ENCODE assay signal across 9 cellular contexts in genomic region chr1:232599178-232600041, GRCh38. TPM values are rescaled to one million over a fixed set of nuclear protein-coding genes. Genes with fewer than 3 reads are reported as not detected.
DNase-seq lines count a peak whose midpoint lies in the region; ATAC-seq and TF ChIP-seq lines count a peak whose summit lies in the region.
"Had no signal": no experiment of that assay in that cellular context is flagged by ENCODE, and none has a peak within 500 bp of the region (broad histone marks: within the 10 kb centered on the region; RNA-seq: fewer than 3 reads in every experiment).

No MANE protein-coding gene starts in this region.

- H3K27me3 ChIP-seq in effector memory CD4-positive, alpha-beta T cell (replicated peaks; ENCODE audit: control insufficient read depth, insufficient read depth, low read length, poor library complexity, severe bottlenecking): no peaks in the 10 kb centered on the region

- peak; percentile 48 for ATAC-seq in GM18517 (IDR thresholded peaks at IDR 0.05; ENCODE audit: unreplicated experiment)
- peak; percentile 41 for ATAC-seq in HG02759 (IDR thresholded peaks at IDR 0.05; ENCODE audit: unreplicated experiment)
- no peak for ATAC-seq in mucosa of descending colon

- intact Hi-C loops in mucosa of descending colon (cut with DNase I, micrococcal nuclease): no loop called here

- no peaks in the 10 kb centered on the region for H3K9me3 ChIP-seq in effector memory CD4-positive, alpha-beta T cell (ENCODE audit: control insufficient read depth, low read length)
- H3K9me3 ChIP-seq in mucosa of descending colon: no peaks in the 10 kb centered on the region

- peaks cover 4% of the 10 kb centered on the region for H3K4me1 ChIP-seq in effector memory CD4-positive, alpha-beta T cell (ENCODE audit: control insufficient read depth, insufficient read depth, low read length, poor library complexity, severe bottlenecking)
- peaks cover 18% of the 10 kb centered on the region for H3K4me1 ChIP-seq in mucosa of descending colon (ENCODE audit: low read depth)

- DNase-seq in NCI-H460 (ENCODE audit: extremely low read depth, low read depth) (peak; percentile 51), fibroblast of villous mesenchyme (ENCODE audit: low read depth) (peak; percentile 30), NCI-H1694 treated with DMSO at 0.1 percent for 48 hours (lab: John Stamatoyannopoulos, UW) (no peak), middle frontal gyrus (ENCODE audit: extremely low spot score, low spot score) (no peak), mucosa of descending colon (no peak)
- DNase-seq in effector memory CD4-positive, alpha-beta T cell: no peak

- H3K4me3 ChIP-seq in fibroblast of villous mesenchyme (ENCODE audit: low read depth, low read length) (no peak overlapping the region), mucosa of descending colon (no peak overlapping the region)
- no peak overlapping the region for H3K4me3 ChIP-seq in effector memory CD4-positive, alpha-beta T cell (ENCODE audit: insufficient read depth, low read depth, low read length, poor library complexity, severe bottlenecking)

- H3K36me3 ChIP-seq in effector memory CD4-positive, alpha-beta T cell (ENCODE audit: control insufficient read depth, insufficient read depth, low read length): no peaks in the 10 kb centered on the region
- no peaks in the 10 kb centered on the region for H3K36me3 ChIP-seq in mucosa of descending colon (ENCODE audit: low read depth)

- no peak overlapping the region for H3K27ac ChIP-seq in effector memory CD4-positive, alpha-beta T cell (ENCODE audit: insufficient read depth, low read length, poor library complexity, severe bottlenecking)

- TF ChIP-seq CTCF in fibroblast of villous mesenchyme (IDR thresholded peaks at IDR 0.05; ENCODE audit: insufficient read depth, low read depth, low read length): no peak
- no peak for TF ChIP-seq CTCF in mucosa of descending colon (IDR thresholded peaks at IDR 0.05)

RNA-seq across cellular contexts. Expression of gene SIPA1L2, which starts 30.5 kb away (rescaled TPM):
- total RNA-seq in NCI-H460 (2014; rRNA removed; shearing (Covaris generic)): 8.9 TPM in 2 replicates
- 5.0 and 6.0 TPM in 2 replicates for polyA plus RNA-seq in NCI-H460 (2014; cell fraction: nucleus; rRNA removed)
- total RNA-seq in fibroblast of villous mesenchyme (5.6 and 6.1 TPM in 2 replicates), mucosa of descending colon (10 to 100 TPM; 78.7 to 94.4 (median 79.0) TPM)
- polyA plus RNA-seq: IgD-negative memory B cell had no signal

Comparison
In these comparisons a context has a peak if more than half of its experiments do, and no peak if none do; other contexts are left out.
1. DNase-seq: peak in NCI-H460 (single experiment) and fibroblast of villous mesenchyme (single experiment); none in effector memory CD4-positive, alpha-beta T cell (0 of 3), NCI-H1694 treated with DMSO at 0.1 percent for 48 hours (single experiment), middle frontal gyrus (single experiment) and mucosa of descending colon (0 of 3).